Comparison of ENCODE assay signal across 9 cellular contexts in genomic region chr16:69107311-69107962, GRCh38. TPM values are rescaled to one million over a fixed set of nuclear protein-coding genes. Genes with fewer than 3 reads are reported as not detected.
DNase-seq lines count a peak whose midpoint lies in the region; FAIRE-seq and TF ChIP-seq lines count a peak whose summit lies in the region.
"Had no signal": no experiment of that assay in that cellular context is flagged by ENCODE, and none has a peak within 500 bp of the region (broad histone marks: within the 10 kb centered on the region; RNA-seq: fewer than 3 reads in every experiment).

No MANE protein-coding gene starts in this region.

- H3K27ac ChIP-seq in astrocyte (ENCODE audit: low read depth, low read length): no peak overlapping the region
- peak overlapping the region; percentile 30 for H3K27ac ChIP-seq in iPS-18a (ENCODE audit: low read length)
- H3K27ac ChIP-seq in spleen: no peak overlapping the region
- H3K27ac ChIP-seq: HL-60 had no signal

- peaks cover 10% of the 10 kb centered on the region for H3K36me3 Mint-ChIP-seq in astrocyte (ENCODE audit: low read depth, unreplicated experiment)

- H3K4me1 ChIP-seq in astrocyte (ENCODE audit: insufficient read depth, low read length): peaks cover 25% of the 10 kb centered on the region
- H3K4me1 ChIP-seq in iPS-18a (ENCODE audit: control insufficient read depth, low read depth, low read length): peaks cover 12% of the 10 kb centered on the region
- peaks cover 19 to 42% (median 28%) of the 10 kb centered on the region in 6 donors for H3K4me1 ChIP-seq in spleen

- H3K9me3 Mint-ChIP-seq in astrocyte (ENCODE audit: unreplicated experiment): no peaks in the 10 kb centered on the region

- peak overlapping the region; percentile 95 for H3K4me2 ChIP-seq in astrocyte (ENCODE audit: low read length)

- H4K20me1 ChIP-seq in astrocyte (ENCODE audit: insufficient read depth, low read length): peaks cover 29% of the 10 kb centered on the region

- DNase-seq in DMS 273 (lab: John Stamatoyannopoulos, UW; ENCODE audit: unreplicated experiment): peak; percentile 76
- no peak for DNase-seq in DMS 273 treated with DMSO at 0.1 percent for 48 hours (lab: John Stamatoyannopoulos, UW)
- no peak for DNase-seq in astrocyte (ENCODE audit: low read depth)
- DNase-seq in spleen: peak; percentile 69
- DNase-seq in H54 (ENCODE audit: insufficient read length, low spot score): no peak
- DNase-seq in SIG-M5 treated with dmso at 0.1 percent for 504 hours (lab: John Stamatoyannopoulos, UW; ENCODE audit: unreplicated experiment): no peak
- no peak for DNase-seq in NCI-H1436 treated with DMSO at 0.1 percent for 48 hours (lab: John Stamatoyannopoulos, UW)

- H3K36me3 ChIP-seq in astrocyte (ENCODE audit: insufficient read depth, low read length) (no peaks in the 10 kb centered on the region), iPS-18a (ENCODE audit: control insufficient read depth, low read depth, low read length) (peaks cover 26% of the 10 kb centered on the region), spleen (peaks cover 0 to 39% (median 16%) of the 10 kb centered on the region in 6 donors)

- H3K27me3 Mint-ChIP-seq in astrocyte (ENCODE audit: low read depth, unreplicated experiment): peaks cover 17% of the 10 kb centered on the region

- no peak for FAIRE-seq in astrocyte (lab: Jason Lieb, UNC)
- no peak for FAIRE-seq in H54 (lab: Jason Lieb, UNC)

- peak overlapping the region; percentile 41 for H2AFZ ChIP-seq in astrocyte (ENCODE audit: low read depth, low read length)

- no peaks in the 10 kb centered on the region for H3K9me3 ChIP-seq in astrocyte (ENCODE audit: insufficient read depth, low read depth, low read length)
- H3K9me3 ChIP-seq in iPS-18a (ENCODE audit: control insufficient read depth, low read depth, low read length): no peaks in the 10 kb centered on the region
- no peaks in the 10 kb centered on the region for H3K9me3 ChIP-seq in spleen

- no peaks in the 10 kb centered on the region for H3K79me2 ChIP-seq in astrocyte (ENCODE audit: insufficient read depth, low read length)

- TF ChIP-seq POLR2A in spleen (IDR thresholded peaks at IDR 0.05) (no peak), H54 (IDR thresholded peaks at IDR 0.05; ENCODE audit: low read depth, low read length) (no peak)

- intact Hi-C loops in spleen (cut with DNase I; ENCODE audit: low total_unique reads): no loop called here

- H3K27me3 ChIP-seq in astrocyte (ENCODE audit: insufficient read depth, low read length) (peaks cover 5% of the 10 kb centered on the region), iPS-18a (ENCODE audit: control insufficient read depth, insufficient read depth, low read length) (no peaks in the 10 kb centered on the region), spleen (replicated peaks in 1 of 7) (peaks cover 3 to 63% (median 35%) of the 10 kb centered on the region in 7 donors)

- no peak for TF ChIP-seq CTCF in astrocyte (IDR thresholded peaks at IDR 0.05; ENCODE audit: insufficient read depth, low read depth, low read length)
- no peak for TF ChIP-seq CTCF in spleen (IDR thresholded peaks at IDR 0.05 in 8 of 11, conservative IDR thresholded peaks at IDR 0.05 in 3 of 11)

- H3K9ac ChIP-seq in astrocyte (ENCODE audit: low read length) (peak overlapping the region; percentile 10), iPS-18a (ENCODE audit: low read length) (peak overlapping the region; percentile 67)

- H3K4me1 Mint-ChIP-seq in astrocyte (ENCODE audit: low read depth, unreplicated experiment): peaks cover 13% of the 10 kb centered on the region

- H3K4me3 ChIP-seq in astrocyte (ENCODE audit: insufficient read depth, low read depth, low read length): peak overlapping the region; percentile 65
- H3K4me3 ChIP-seq in iPS-18a (ENCODE audit: low read length): peak overlapping the region; percentile 72
- peak overlapping the region in 5 of 8 donors; percentile 13 to 72 (median 48) for H3K4me3 ChIP-seq in spleen

- H3K27ac Mint-ChIP-seq in astrocyte (ENCODE audit: unreplicated experiment): no peak overlapping the region

- WGBS in spleen, 5 donors: 4 to 8% (median 5%) methylated on average over 12 to 52 of the region's 52 CpGs

- peak overlapping the region; percentile 78 for H3K4me3 Mint-ChIP-seq in astrocyte (ENCODE audit: unreplicated experiment)

RNA-seq across cellular contexts. Expression of gene HAS3, which starts 2.0 kb away (rescaled TPM):
- total RNA-seq in astrocyte (1.7 and 2.0 TPM in 2 replicates), spleen (1 to 10 TPM in 1 of 7 donors, under 1 TPM in 6; 0.51 to 2.0 (median 0.77) TPM)
- under 1 TPM; 0.54 to 0.96 (median 0.68) TPM for polyA plus RNA-seq in spleen

RNA-seq across cellular contexts. Expression of gene CHTF8, which starts 25.0 kb away (rescaled TPM):
- total RNA-seq in astrocyte (86.4 and 89.2 TPM in 2 replicates), spleen (100 to 1,000 TPM in 2 of 7 donors, 10 to 100 TPM in 5; 82.9 to 125 (median 89.2) TPM)
- 10 to 100 TPM; 46.9 to 75.3 (median 58.9) TPM for polyA plus RNA-seq in spleen

RNA-seq across cellular contexts. Expression of gene UTP4, which starts 25.0 kb away (rescaled TPM):
- total RNA-seq in astrocyte: 68.1 and 69.4 TPM in 2 replicates
- total RNA-seq in spleen: 10 to 100 TPM; 13.7 to 37.9 (median 25.0) TPM
- polyA plus RNA-seq in spleen: 10 to 100 TPM; 12.6 to 16.3 (median 15.4) TPM

Comparison
In these comparisons a context has a peak if more than half of its experiments do, and no peak if none do; other contexts are left out.
1. DNase-seq: peak in DMS 273 (single experiment) and spleen (single experiment); none in DMS 273 treated with DMSO at 0.1 percent for 48 hours (single experiment), astrocyte (single experiment), H54 (single experiment), SIG-M5 treated with dmso at 0.1 percent for 504 hours (single experiment) and NCI-H1436 treated with DMSO at 0.1 percent for 48 hours (single experiment).
2. Peak in every context shown above with its lines, with median percentiles within 50 percentile points of each other: H3K4me3 ChIP-seq.